1 cellular context compared by ENCODE assay signal in genomic region chr14:68986926-68987652, GRCh38.
TF ChIP-seq lines count a peak whose summit lies in the region.

No MANE protein-coding gene starts in this region.

TF ChIP-seq in GM12878, 131 proteins besides CTCF, POLR2A, EP300 and RAD21:
- TF ChIP-seq ZBTB40 (IDR thresholded peaks at IDR 0.05; ENCODE audit: borderline replicate concordance), result no peak
- no peak for TF ChIP-seq NR2C2 (IDR thresholded peaks at IDR 0.05; ENCODE audit: borderline replicate concordance, control insufficient read depth, insufficient read length, low read depth)
- TF ChIP-seq TAF1 (IDR thresholded peaks at IDR 0.05; ENCODE audit: borderline replicate concordance, low read depth, low read length), result no peak
- TF ChIP-seq KAT2A (conservative IDR thresholded peaks at IDR 0.05; ENCODE audit: control insufficient read depth, low read depth, low read length), result no peak
- no peak for TF ChIP-seq PML (IDR thresholded peaks at IDR 0.05; ENCODE audit: low read length)
- TF ChIP-seq GATAD2B (conservative IDR thresholded peaks at IDR 0.05; ENCODE audit: low read depth), result no peak
- TF ChIP-seq POU2F2 (IDR thresholded peaks at IDR 0.05; ENCODE audit: borderline replicate concordance, low read depth, low read length), result no peak
- TF ChIP-seq HSF1 (IDR thresholded peaks at IDR 0.05; ENCODE audit: low read depth, low read length), result no peak
- TF ChIP-seq RCOR1 (conservative IDR thresholded peaks at IDR 0.05; ENCODE audit: low read depth, low read length), result no peak
- no peak for TF ChIP-seq IRF3 (IDR thresholded peaks at IDR 0.05)
- no peak for TF ChIP-seq RUNX3 (IDR thresholded peaks at IDR 0.05; ENCODE audit: low read length)
- TF ChIP-seq CEBPB (IDR thresholded peaks at IDR 0.05; ENCODE audit: borderline replicate concordance in 1 of 2, low read depth in 2 of 2, low read length in 2 of 2), result no peak
- no peak for TF ChIP-seq TBL1XR1 (IDR thresholded peaks at IDR 0.05; ENCODE audit: low read depth, low read length)
- TF ChIP-seq LARP7 (IDR thresholded peaks at IDR 0.05), result no peak
- no peak for TF ChIP-seq NFIC (IDR thresholded peaks at IDR 0.05; ENCODE audit: low read depth, low read length)
- TF ChIP-seq SMAD5 (IDR thresholded peaks at IDR 0.05; ENCODE audit: low read depth), result no peak
- no peak for TF ChIP-seq RAD51 (IDR thresholded peaks at IDR 0.05)
- TF ChIP-seq NFXL1 (IDR thresholded peaks at IDR 0.05; ENCODE audit: borderline replicate concordance), result no peak
